ENCODE assay signal across 8 cellular contexts in genomic region chr20:10511507-10512231, GRCh38.
DNase-seq lines count a peak whose midpoint lies in the region; ATAC-seq, FAIRE-seq and TF ChIP-seq lines count a peak whose summit lies in the region.

No MANE protein-coding gene starts in this region.

- peaks cover 6% of the 10 kb centered on the region for H3K36me3 Mint-ChIP-seq in activated CD4-positive, alpha-beta T cell treated with anti-CD3 and anti-CD28 coated beads for 36 hours (ENCODE audit: low read depth)

- H3K9me3 Mint-ChIP-seq in activated CD4-positive, alpha-beta T cell treated with anti-CD3 and anti-CD28 coated beads for 36 hours (ENCODE audit: low read depth): no peaks in the 10 kb centered on the region

- peaks cover 48% of the 10 kb centered on the region for H3K4me1 ChIP-seq in lower lobe of right lung

- H3K27ac Mint-ChIP-seq in activated CD4-positive, alpha-beta T cell treated with anti-CD3 and anti-CD28 coated beads for 36 hours: peak overlapping the region; percentile 63

- H3K4me1 Mint-ChIP-seq in activated CD4-positive, alpha-beta T cell treated with anti-CD3 and anti-CD28 coated beads for 36 hours: peaks cover 27% of the 10 kb centered on the region

- POLR2A ChIA-PET in activated CD4-positive, alpha-beta T cell treated with anti-CD3 and anti-CD28 coated beads for 36 hours (lab: Charles Lee): interaction anchor here (0.7 kb wide), 1 partner anchor 23 kb away, joined by 4 read pairs; no protein-coding TSS in a partner anchor

- H3K27ac ChIP-seq in 22Rv1 (peak overlapping the region; percentile 19; the same call in 1 of the 2 replicates), lower lobe of right lung (no peak overlapping the region)

- TF ChIP-seq CTCF in 22Rv1 (IDR thresholded peaks at IDR 0.05) (no peak), lower lobe of right lung (IDR thresholded peaks at IDR 0.05) (no peak)

- no peaks in the 10 kb centered on the region for H3K27me3 ChIP-seq in lower lobe of right lung (ENCODE audit: low read depth)

- DNase-seq in GM18507 (ENCODE audit: extremely low spot score, insufficient read length, low read depth): peak; percentile 65
- peak; percentile 63 for DNase-seq in NCI-H2227 (lab: John Stamatoyannopoulos, UW; ENCODE audit: unreplicated experiment)
- peak; percentile 80 for DNase-seq in activated CD4-positive, alpha-beta T cell treated with anti-CD3 and anti-CD28 coated beads for 36 hours
- DNase-seq in dedifferentiated amniotic fluid mesenchymal stem cell (ENCODE audit: extremely low spot score): peak; percentile 84
- peak; percentile 81 for DNase-seq in lower lobe of right lung
- peak; percentile 57 for DNase-seq in stimulated activated CD8-positive, alpha-beta memory T cell treated with anti-CD3 and anti-CD28 coated beads, Interleukin-12 subunit alpha, Interleukin-12 subunit beta, amount 100 ng/mL, for 1 hour (ENCODE audit: low read depth)

- H3K27me3 Mint-ChIP-seq in activated CD4-positive, alpha-beta T cell treated with anti-CD3 and anti-CD28 coated beads for 36 hours: no peaks in the 10 kb centered on the region

- ATAC-seq in HG02943 (IDR thresholded peaks at IDR 0.05; ENCODE audit: low read depth, unreplicated experiment) (peak; percentile 96), lower lobe of right lung (peak; percentile 94 to 96)
- peak; percentile 97 for ATAC-seq in activated CD4-positive, alpha-beta T cell treated with anti-CD3 and anti-CD28 coated beads for 36 hours

- H3K4me3 Mint-ChIP-seq in activated CD4-positive, alpha-beta T cell treated with anti-CD3 and anti-CD28 coated beads for 36 hours: no peak overlapping the region

- H3K4me3 ChIP-seq in lower lobe of right lung: no peak overlapping the region

- CTCF ChIA-PET in activated CD4-positive, alpha-beta T cell treated with anti-CD3 and anti-CD28 coated beads for 36 hours (lab: Charles Lee): interaction anchor here (0.7 to 1.1 kb wide), 3 partner anchors 9 to 59 kb away, joined by 3 to 4 read pairs (median 3); no protein-coding TSS in a partner anchor

- no peaks in the 10 kb centered on the region for H3K36me3 ChIP-seq in lower lobe of right lung

- FAIRE-seq in GM18507 (lab: Jason Lieb, UNC): peak; percentile 97

- H3K9me3 ChIP-seq in lower lobe of right lung: no peaks in the 10 kb centered on the region

- intact Hi-C loops in activated CD4-positive, alpha-beta T cell treated with anti-CD3 and anti-CD28 coated beads for 36 hours (cut with DNase I, micrococcal nuclease): loop anchor here in 1 of 2 experiments (2.0 to 5.0 kb wide), 5 partner anchors 64 to 161 kb away; partner anchors contain the start of genes JAG1, MKKS and SLX4IP
- intact Hi-C loops in lower lobe of right lung (cut with DNase I): no loop called here
